Comparison of ENCODE assay signal across 19 cellular contexts in genomic region chr4:156190606-156191005, GRCh38.
DNase-seq lines count a peak whose midpoint lies in the region; ATAC-seq and TF ChIP-seq lines count a peak whose summit lies in the region.
"Had no signal": no experiment of that assay in that cellular context is flagged by ENCODE, and none has a peak within 500 bp of the region (broad histone marks: within the 10 kb centered on the region; RNA-seq: fewer than 3 reads in every experiment).

No MANE protein-coding gene starts in this region.

- H3K36me3 Mint-ChIP-seq in progenitor cell of endocrine pancreas (ENCODE audit: insufficient read depth) = no peaks in the 10 kb centered on the region
- H3K36me3 Mint-ChIP-seq: activated CD8-positive, alpha-beta memory T cell treated with anti-CD3 and anti-CD28 coated beads, Interleukin-2, amount 10 ng/mL, durations not matched to agents 7 days and 5 days; stimulated activated naive B cell treated with anti-CD40 and anti-IgM and Interleukin-4, amounts not matched to agents 10 μg/mL and 1 μg/mL and 100 μg/mL, for 72 hours; T-cell had no signal

- H3K36me3 ChIP-seq in GM23248 (ENCODE audit: low read depth) (no peaks in the 10 kb centered on the region), PC-9 (ENCODE audit: low read depth) (no peaks in the 10 kb centered on the region)
- H3K36me3 ChIP-seq: Peyer's patch, vagina had no signal

- DNase-seq in A172 (ENCODE audit: low spot score) = peak; percentile 42
- DNase-seq in GM23248 = peak; percentile 52
- peak; percentile 32 for DNase-seq in astrocyte of the cerebellum (ENCODE audit: low read depth)
- DNase-seq in foreskin fibroblast = peak; percentile 45 to 70
- no peak for DNase-seq in PC-9
- no peak for DNase-seq in progenitor cell of endocrine pancreas (ENCODE audit: low spot score, unreplicated experiment)
- DNase-seq in stimulated activated CD4-positive, alpha-beta T cell treated with anti-CD3 and anti-CD28 coated beads, Interleukin-4, amount 100 ng/mL, for 4 hours = no peak
- DNase-seq: activated CD8-positive, alpha-beta memory T cell treated with anti-CD3 and anti-CD28 coated beads, Interleukin-2, amount 10 ng/mL, durations not matched to agents 7 days and 5 days; activated naive CD4-positive, alpha-beta T cell treated with anti-CD3 and anti-CD28 coated beads, Interleukin-2, amount 50 U/mL, for 16 hours; erythroblast; NCI-H1694 treated with DMSO at 0.1 percent for 48 hours; NCI-H526; Peyer's patch; stimulated activated naive B cell treated with anti-CD40 and anti-IgM and Interleukin-4, amounts not matched to agents 10 μg/mL and 1 μg/mL and 100 μg/mL, for 72 hours; T-cell had no signal

- H3K4me3 ChIP-seq in GM23248 = no peak overlapping the region
- H3K4me3 ChIP-seq in astrocyte of the cerebellum (ENCODE audit: low read depth, low read length) = no peak overlapping the region
- H3K4me3 ChIP-seq in foreskin fibroblast (ENCODE audit: low read depth in 1 of 2, low read length in 2 of 2) = no peak overlapping the region
- H3K4me3 ChIP-seq in PC-9 = no peak overlapping the region
- H3K4me3 ChIP-seq: Peyer's patch, vagina had no signal

- no peaks in the 10 kb centered on the region for H3F3A ChIP-seq in GM23248 (ENCODE audit: insufficient read depth)
- no peaks in the 10 kb centered on the region; the same call in 1 of the 2 replicates for H3F3A ChIP-seq in PC-9 (ENCODE audit: insufficient read depth, low read depth)

- no peaks in the 10 kb centered on the region for H3K9me3 Mint-ChIP-seq in progenitor cell of endocrine pancreas (ENCODE audit: low read depth)
- H3K9me3 Mint-ChIP-seq: neural crest cell; stimulated activated naive B cell treated with anti-CD40 and anti-IgM and Interleukin-4, amounts not matched to agents 10 μg/mL and 1 μg/mL and 100 μg/mL, for 72 hours had no signal

- H3K27ac Mint-ChIP-seq in progenitor cell of endocrine pancreas = no peak overlapping the region
- H3K27ac Mint-ChIP-seq: activated CD8-positive, alpha-beta memory T cell treated with anti-CD3 and anti-CD28 coated beads, Interleukin-2, amount 10 ng/mL, durations not matched to agents 7 days and 5 days; stimulated activated naive B cell treated with anti-CD40 and anti-IgM and Interleukin-4, amounts not matched to agents 10 μg/mL and 1 μg/mL and 100 μg/mL, for 72 hours; T-cell had no signal

- no peak overlapping the region for H2AFZ ChIP-seq in GM23248
- H2AFZ ChIP-seq in PC-9 = no peak overlapping the region

- H3K27ac ChIP-seq in GM23248 (no peak overlapping the region), PC-9 (no peak overlapping the region)
- H3K27ac ChIP-seq: KMS-11, Peyer's patch, vagina had no signal

- CTCF ChIA-PET in PC-9 (lab: Charles Lee) = no interaction called here

- in situ Hi-C loops in GM23248 (cut with MboI) (no loop called here), astrocyte of the cerebellum (cut with HindIII; ENCODE audit: low sequenced_read_pairs) (no loop called here)

- H3K79me2 ChIP-seq in GM23248 (ENCODE audit: insufficient read depth) = no peaks in the 10 kb centered on the region
- no peaks in the 10 kb centered on the region for H3K79me2 ChIP-seq in PC-9 (ENCODE audit: low read depth)

- peaks cover 6% of the 10 kb centered on the region for H3K4me1 Mint-ChIP-seq in progenitor cell of endocrine pancreas (ENCODE audit: low read depth)
- H3K4me1 Mint-ChIP-seq: activated CD8-positive, alpha-beta memory T cell treated with anti-CD3 and anti-CD28 coated beads, Interleukin-2, amount 10 ng/mL, durations not matched to agents 7 days and 5 days; stimulated activated naive B cell treated with anti-CD40 and anti-IgM and Interleukin-4, amounts not matched to agents 10 μg/mL and 1 μg/mL and 100 μg/mL, for 72 hours; T-cell had no signal

- BruUV-seq in PC-9 (replicated peaks; lab: Mats Ljungman, UMichigan) = no TSS peak

- no peak for ATAC-seq in GM21515 (IDR thresholded peaks at IDR 0.05; ENCODE audit: unreplicated experiment)
- ATAC-seq: activated CD8-positive, alpha-beta memory T cell treated with anti-CD3 and anti-CD28 coated beads, Interleukin-2, amount 10 ng/mL, durations not matched to agents 7 days and 5 days; stimulated activated naive B cell treated with anti-CD40 and anti-IgM and Interleukin-4, amounts not matched to agents 10 μg/mL and 1 μg/mL and 100 μg/mL, for 72 hours; T-cell had no signal

- H3K27me3 Mint-ChIP-seq in progenitor cell of endocrine pancreas = no peaks in the 10 kb centered on the region
- H3K27me3 Mint-ChIP-seq: activated CD8-positive, alpha-beta memory T cell treated with anti-CD3 and anti-CD28 coated beads, Interleukin-2, amount 10 ng/mL, durations not matched to agents 7 days and 5 days; stimulated activated naive B cell treated with anti-CD40 and anti-IgM and Interleukin-4, amounts not matched to agents 10 μg/mL and 1 μg/mL and 100 μg/mL, for 72 hours; T-cell had no signal

- H3K9me3 ChIP-seq in GM23248 (ENCODE audit: low read depth) (no peaks in the 10 kb centered on the region), PC-9 (ENCODE audit: insufficient read depth, low read depth) (no peaks in the 10 kb centered on the region)
- H3K9me3 ChIP-seq: Peyer's patch, vagina had no signal

- H3K9me2 ChIP-seq in GM23248 (ENCODE audit: insufficient read depth) (no peaks in the 10 kb centered on the region), PC-9 (ENCODE audit: insufficient read depth) (no peaks in the 10 kb centered on the region)

- no peak overlapping the region for H3K4me2 ChIP-seq in GM23248 (ENCODE audit: unreplicated experiment)
- H3K4me2 ChIP-seq in PC-9 = no peak overlapping the region
- H3K4me2 ChIP-seq: KMS-11 had no signal

- no peak overlapping the region for H3K4me3 Mint-ChIP-seq in progenitor cell of endocrine pancreas (ENCODE audit: low read depth)
- H3K4me3 Mint-ChIP-seq: activated CD8-positive, alpha-beta memory T cell treated with anti-CD3 and anti-CD28 coated beads, Interleukin-2, amount 10 ng/mL, durations not matched to agents 7 days and 5 days; neural crest cell; stimulated activated naive B cell treated with anti-CD40 and anti-IgM and Interleukin-4, amounts not matched to agents 10 μg/mL and 1 μg/mL and 100 μg/mL, for 72 hours; T-cell had no signal

- intact Hi-C loops in PC-9 (cut with micrococcal nuclease; ENCODE audit: unreplicated experiment) = no loop called here

- no peak for TF ChIP-seq CTCF in astrocyte of the cerebellum (IDR thresholded peaks at IDR 0.05; ENCODE audit: low read depth, low read length, missing control alignments)
- no peak for TF ChIP-seq CTCF in foreskin fibroblast (IDR thresholded peaks at IDR 0.05; ENCODE audit: low read depth, low read length)
- TF ChIP-seq CTCF in PC-9 (conservative IDR thresholded peaks at IDR 0.05) = no peak
- TF ChIP-seq CTCF in progenitor cell of endocrine pancreas (IDR thresholded peaks at IDR 0.05; ENCODE audit: unreplicated experiment) = no peak

- POLR2A ChIA-PET in PC-9 (lab: Charles Lee; ENCODE audit: unreplicated experiment) = no interaction called here

- H3K4me1 ChIP-seq in GM23248 (ENCODE audit: insufficient read depth) = peaks cover 10% of the 10 kb centered on the region
- H3K4me1 ChIP-seq in PC-9 (replicated peaks; ENCODE audit: insufficient read depth) = peaks cover 6% of the 10 kb centered on the region; the same call in 1 of the 2 replicates
- H3K4me1 ChIP-seq: Peyer's patch, vagina had no signal

- no peaks in the 10 kb centered on the region for H3K27me3 ChIP-seq in GM23248 (replicated peaks; ENCODE audit: insufficient read depth)
- no peaks in the 10 kb centered on the region for H3K27me3 ChIP-seq in PC-9 (ENCODE audit: insufficient read depth, low read depth)
- H3K27me3 ChIP-seq: Peyer's patch, vagina had no signal

- H4K20me1 ChIP-seq in GM23248 (ENCODE audit: insufficient read depth) (no peaks in the 10 kb centered on the region), PC-9 (ENCODE audit: insufficient read depth) (no peaks in the 10 kb centered on the region)

- H3K9ac ChIP-seq in GM23248 = no peak overlapping the region
- H3K9ac ChIP-seq: KMS-11 had no signal

Comparison
In these comparisons a context has a peak if more than half of its experiments do, and no peak if none do; other contexts are left out.
1. DNase-seq: peak in A172 (single experiment), GM23248 (single experiment), astrocyte of the cerebellum (single experiment) and foreskin fibroblast (2 of 2); none in PC-9 (0 of 2), progenitor cell of endocrine pancreas (single experiment) and stimulated activated CD4-positive, alpha-beta T cell treated with anti-CD3 and anti-CD28 coated beads, Interleukin-4, amount 100 ng/mL, for 4 hours (0 of 2).